ENCODE assay signal across 22 cellular contexts in genomic region chr10:103762924-103763323, GRCh38.
DNase-seq lines count a peak whose midpoint lies in the region; ATAC-seq, FAIRE-seq and TF ChIP-seq lines count a peak whose summit lies in the region.
"Had no signal": no experiment of that assay in that cellular context is flagged by ENCODE, and none has a peak within 500 bp of the region (broad histone marks: within the 10 kb centered on the region; RNA-seq: fewer than 3 reads in every experiment).

No MANE protein-coding gene starts in this region.

- H3K4me3 Mint-ChIP-seq in GM23338 (no peak overlapping the region), astrocyte (ENCODE audit: unreplicated experiment) (peak overlapping the region; percentile 22)
- H3K4me3 Mint-ChIP-seq: mesothelial cell of epicardium had no signal

- no peak overlapping the region for H2BK5ac ChIP-seq in mesenchymal stem cell (ENCODE audit: low read depth, low read length, poor library complexity, severe bottlenecking)

- TF ChIP-seq EP300 in A549 (IDR thresholded peaks at IDR 0.05): no peak

- H3K4me2 ChIP-seq in A549 (peak overlapping the region; percentile 32), GM23338 (no peak overlapping the region), astrocyte (ENCODE audit: low read length) (no peak overlapping the region), mesenchymal stem cell (ENCODE audit: low read length, poor library complexity, severe bottlenecking) (no peak overlapping the region)

- H3K36me3 Mint-ChIP-seq in GM23338 (ENCODE audit: low read depth) (no peaks in the 10 kb centered on the region), astrocyte (ENCODE audit: low read depth, unreplicated experiment) (no peaks in the 10 kb centered on the region)
- H3K36me3 Mint-ChIP-seq: CD8-positive, alpha-beta T cell; mesothelial cell of epicardium; natural killer cell had no signal

- no peaks in the 10 kb centered on the region for H3F3A ChIP-seq in GM23338 (replicated peaks; ENCODE audit: low read depth)

- FAIRE-seq in A549 (lab: Jason Lieb, UNC) (no peak), astrocyte (lab: Jason Lieb, UNC) (no peak)
- FAIRE-seq: frontal cortex had no signal

- H3K9me2 ChIP-seq in GM23338 (ENCODE audit: insufficient read depth): no peaks in the 10 kb centered on the region

- H3K27ac Mint-ChIP-seq in GM23338: peak overlapping the region; percentile 68; the same call in 1 of the 2 replicates
- no peak overlapping the region for H3K27ac Mint-ChIP-seq in astrocyte (ENCODE audit: unreplicated experiment)
- H3K27ac Mint-ChIP-seq: CD8-positive, alpha-beta T cell; mesothelial cell of epicardium had no signal

- peak overlapping the region; percentile 45 for H4K8ac ChIP-seq in mesenchymal stem cell (ENCODE audit: low read length)

- H4K20me1 ChIP-seq in GM23338 (replicated peaks; ENCODE audit: insufficient read depth): no peaks in the 10 kb centered on the region
- H4K20me1 ChIP-seq in astrocyte (ENCODE audit: insufficient read depth, low read length): no peaks in the 10 kb centered on the region

- no peak overlapping the region for H2AFZ ChIP-seq in GM23338
- no peak overlapping the region for H2AFZ ChIP-seq in astrocyte (ENCODE audit: low read depth, low read length)
- no peak overlapping the region for H2AFZ ChIP-seq in mesenchymal stem cell (ENCODE audit: low read depth, low read length)
- H2AFZ ChIP-seq: parathyroid adenoma had no signal

- CTCF ChIA-PET in A549 (lab: Yijun Ruan, JAX): interaction anchor here (0.7 to 5.5 kb wide), 7 partner anchors 10 to 360 kb away, joined by 3 to 39 read pairs (median 3); no protein-coding TSS in a partner anchor

- H2AK5ac ChIP-seq in mesenchymal stem cell (ENCODE audit: low read length, severe bottlenecking): peak overlapping the region; percentile 53

- ATAC-seq in A549: no peak
- ATAC-seq in GM23338: no peak
- ATAC-seq in HG02642 (IDR thresholded peaks at IDR 0.05; ENCODE audit: poor library complexity, unreplicated experiment): no peak
- ATAC-seq in HG03039 (IDR thresholded peaks at IDR 0.05; ENCODE audit: unreplicated experiment): no peak
- ATAC-seq: CD8-positive, alpha-beta T cell; T-helper 17 cell had no signal

- H3K9me3 Mint-ChIP-seq in GM23338 (no peaks in the 10 kb centered on the region), astrocyte (ENCODE audit: unreplicated experiment) (no peaks in the 10 kb centered on the region)
- H3K9me3 Mint-ChIP-seq: activated CD4-positive, alpha-beta memory T cell treated with anti-CD3 and anti-CD28 coated beads, Interleukin-2, amount 10 ng/mL, durations not matched to agents 7 days and 5 days; CD8-positive, alpha-beta T cell; mesothelial cell of epicardium; natural killer cell had no signal

- H3K27me3 ChIP-seq in GM23338 (ENCODE audit: insufficient read depth): no peaks in the 10 kb centered on the region
- H3K27me3 ChIP-seq in astrocyte (ENCODE audit: insufficient read depth, low read length): no peaks in the 10 kb centered on the region
- no peaks in the 10 kb centered on the region for H3K27me3 ChIP-seq in mesenchymal stem cell (ENCODE audit: control insufficient read depth in 1 of 2, insufficient read depth in 1 of 2, low read length in 2 of 2)
- H3K27me3 ChIP-seq: right lobe of liver had no signal

- H3K27ac ChIP-seq in A549 (peak overlapping the region; percentile 83 to 94), GM23338 (ENCODE audit: low read depth) (no peak overlapping the region), astrocyte (ENCODE audit: low read depth, low read length) (peak overlapping the region; percentile 24), mesenchymal stem cell (ENCODE audit: low read length, poor library complexity, severe bottlenecking) (no peak overlapping the region)
- H3K27ac ChIP-seq: parathyroid adenoma, right lobe of liver, VCaP had no signal

- DNase-seq in A549 (ENCODE audit: low read depth in 1 of 2, low spot score in 1 of 2): no peak
- no peak for DNase-seq in GM23338 (ENCODE audit: low spot score)
- no peak for DNase-seq in astrocyte (ENCODE audit: low read depth)
- no peak for DNase-seq in mesenchymal stem cell
- no peak for DNase-seq in superior temporal gyrus (ENCODE audit: extremely low spot score)
- no peak for DNase-seq in NCI-H774 (lab: John Stamatoyannopoulos, UW)
- DNase-seq: activated CD4-positive, alpha-beta memory T cell treated with anti-CD3 and anti-CD28 coated beads, Interleukin-2, amount 10 ng/mL, durations not matched to agents 7 days and 5 days; activated naive CD4-positive, alpha-beta T cell treated with Interleukin-2 at 50 U/mL for 16 hours; CD8-positive, alpha-beta T cell; central memory CD4-positive, alpha-beta T cell; kidney glomerular epithelial cell; natural killer cell; NCI-H526; SHP77; T-helper 17 cell had no signal

- H2BK120ac ChIP-seq in mesenchymal stem cell (ENCODE audit: low read depth, low read length): peak overlapping the region; percentile 35

- no peak for TF ChIP-seq RAD21 in A549 (conservative IDR thresholded peaks at IDR 0.05 in 1 of 2, IDR thresholded peaks at IDR 0.05 in 1 of 2)

- H4K91ac ChIP-seq in mesenchymal stem cell (ENCODE audit: low read length): no peak overlapping the region

- peak overlapping the region in 1 of 2 experiments; percentile 47 for H3K14ac ChIP-seq in mesenchymal stem cell (ENCODE audit: low read length in 2 of 2)

- peak overlapping the region; percentile 6 for H2BK15ac ChIP-seq in mesenchymal stem cell (ENCODE audit: low read depth, poor library complexity, severe bottlenecking)

- peak overlapping the region; percentile 7 for H3K9ac ChIP-seq in astrocyte (ENCODE audit: low read length)
- H3K9ac ChIP-seq in mesenchymal stem cell (ENCODE audit: low read length): no peak overlapping the region
- H3K9ac ChIP-seq: parathyroid adenoma had no signal

- TF ChIP-seq POLR2A in A549 (IDR thresholded peaks at IDR 0.05; ENCODE audit: low read length): no peak

- H3K27me3 Mint-ChIP-seq in GM23338 (ENCODE audit: insufficient read depth, low read depth, poor library complexity): peaks cover 8% of the 10 kb centered on the region
- no peaks in the 10 kb centered on the region for H3K27me3 Mint-ChIP-seq in astrocyte (ENCODE audit: low read depth, unreplicated experiment)
- H3K27me3 Mint-ChIP-seq: activated CD4-positive, alpha-beta memory T cell treated with anti-CD3 and anti-CD28 coated beads, Interleukin-2, amount 10 ng/mL, durations not matched to agents 7 days and 5 days; T-helper 17 cell had no signal

- H3K79me1 ChIP-seq in mesenchymal stem cell (replicated peaks; ENCODE audit: low read length, poor library complexity, severe bottlenecking): no peaks in the 10 kb centered on the region

- H3K4me1 Mint-ChIP-seq in GM23338 (peaks cover 59% of the 10 kb centered on the region), astrocyte (ENCODE audit: low read depth, unreplicated experiment) (peaks cover 48% of the 10 kb centered on the region)

- TF ChIP-seq CTCF in A549 (IDR thresholded peaks at IDR 0.05) (no peak), GM23338 (conservative IDR thresholded peaks at IDR 0.05; ENCODE audit: low read depth in 2 of 2) (no peak), astrocyte (IDR thresholded peaks at IDR 0.05; ENCODE audit: insufficient read depth, low read depth, low read length) (no peak)

- H3K23ac ChIP-seq in mesenchymal stem cell (ENCODE audit: low read length in 2 of 2): no peak overlapping the region

- peak overlapping the region; percentile 55 to 70 for H3K4ac ChIP-seq in mesenchymal stem cell (ENCODE audit: low read depth in 1 of 2, low read length in 2 of 2)

- no peaks in the 10 kb centered on the region for H3K36me3 ChIP-seq in GM23338 (ENCODE audit: insufficient read depth)
- no peaks in the 10 kb centered on the region for H3K36me3 ChIP-seq in astrocyte (ENCODE audit: insufficient read depth, low read length)
- peaks cover 0 to 18% of the 10 kb centered on the region in 2 experiments for H3K36me3 ChIP-seq in mesenchymal stem cell (ENCODE audit: control insufficient read depth in 1 of 2, insufficient read depth in 2 of 2, low read depth in 1 of 2, low read length in 2 of 2)
- H3K36me3 ChIP-seq: right lobe of liver had no signal

- WGBS in A549 (ENCODE audit: missing lambda C conversion rate): 86% methylated on average over 2 of the region's 2 CpGs
- WGBS in mesenchymal stem cell: 100% methylated on average over 2 of the region's 2 CpGs

- H3K4me3 ChIP-seq in A549: no peak overlapping the region
- H3K4me3 ChIP-seq in GM23338: no peak overlapping the region
- H3K4me3 ChIP-seq in astrocyte (ENCODE audit: insufficient read depth, low read depth, low read length): no peak overlapping the region
- no peak overlapping the region for H3K4me3 ChIP-seq in mesenchymal stem cell (ENCODE audit: insufficient read depth in 1 of 2, low read depth in 1 of 2, low read length in 2 of 2)
- H3K4me3 ChIP-seq: right lobe of liver had no signal

- no peaks in the 10 kb centered on the region for H3K9me3 ChIP-seq in A549
- H3K9me3 ChIP-seq in astrocyte (ENCODE audit: insufficient read depth, low read depth, low read length): no peaks in the 10 kb centered on the region
- H3K9me3 ChIP-seq in mesenchymal stem cell (ENCODE audit: control insufficient read depth, low read length): no peaks in the 10 kb centered on the region
- H3K9me3 ChIP-seq: right lobe of liver had no signal

- peak overlapping the region in 1 of 2 experiments; percentile 46 for H2BK12ac ChIP-seq in mesenchymal stem cell (ENCODE audit: low read length in 2 of 2)

- POLR2A ChIA-PET in A549 (lab: Yijun Ruan, JAX): no interaction called here

- peaks cover 80% of the 10 kb centered on the region for H3K4me1 ChIP-seq in A549
- H3K4me1 ChIP-seq in GM23338 (ENCODE audit: insufficient read depth): peaks cover 15% of the 10 kb centered on the region
- peaks cover 63% of the 10 kb centered on the region for H3K4me1 ChIP-seq in astrocyte (ENCODE audit: insufficient read depth, low read length)
- peaks cover 49% of the 10 kb centered on the region for H3K4me1 ChIP-seq in mesenchymal stem cell (ENCODE audit: control insufficient read depth, insufficient read depth, low read depth, low read length)

- H3K18ac ChIP-seq in mesenchymal stem cell (ENCODE audit: low read depth in 1 of 2, low read length in 2 of 2): peak overlapping the region; percentile 34 to 73

- H3K79me2 ChIP-seq in GM23338 (replicated peaks; ENCODE audit: insufficient read depth) (no peaks in the 10 kb centered on the region), astrocyte (ENCODE audit: insufficient read depth, low read length) (no peaks in the 10 kb centered on the region)
- H3K79me2 ChIP-seq: parathyroid adenoma had no signal

TF ChIP-seq in A549, 52 proteins besides CTCF, POLR2A, EP300 and RAD21 (continues in another document):
- TF ChIP-seq JUNB (IDR thresholded peaks at IDR 0.05) (no peak), POLR2AphosphoS2 (conservative IDR thresholded peaks at IDR 0.05; ENCODE audit: low read length) (no peak), KDM5A (IDR thresholded peaks at IDR 0.05) (no peak)

TF ChIP-seq in GM23338, 12 proteins besides CTCF, POLR2A, EP300 and RAD21:
- no peak for TF ChIP-seq EZH2 (IDR thresholded peaks at IDR 0.05; ENCODE audit: low read depth, unreplicated experiment)

Comparison
In these comparisons a context has a peak if more than half of its experiments do, and no peak if none do; other contexts are left out.
1. H3K27ac ChIP-seq: peak in A549 (2 of 2) and astrocyte (single experiment); none in GM23338 (single experiment) and mesenchymal stem cell (single experiment).